Comparison of ENCODE assay signal across 1 cellular context in the genomic region with DNA sequence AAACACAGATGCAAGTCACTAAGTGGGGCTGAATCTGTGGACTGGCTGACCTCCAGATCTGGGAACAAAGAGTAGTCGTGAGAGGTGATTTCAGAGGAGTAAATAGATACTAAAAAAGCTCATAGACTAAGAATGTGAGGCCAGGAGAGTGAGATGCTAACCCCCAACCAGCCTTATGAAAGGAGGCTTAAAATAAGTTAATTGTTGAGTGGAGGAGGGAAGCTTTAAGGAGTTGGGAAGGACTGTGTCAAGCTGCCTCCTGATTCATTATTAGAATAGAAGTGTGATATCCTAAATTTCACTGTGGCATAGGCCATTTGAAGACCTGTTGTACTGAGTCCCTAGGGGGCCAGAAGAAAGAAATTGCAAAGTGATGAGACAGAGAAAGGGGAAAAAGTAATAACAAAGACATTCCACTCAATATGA.
TF ChIP-seq lines count a peak whose summit lies in the region.

No MANE protein-coding gene starts in this region.

TF ChIP-seq in IMR-90, 13 proteins besides CTCF, POLR2A, EP300 and RAD21:
- no peak for TF ChIP-seq RCOR1 (IDR thresholded peaks at IDR 0.05; ENCODE audit: insufficient replicate concordance, low read length)
